In genomic region chr9:137129456-137130175, GRCh38 we compare ENCODE assay signal across 1 cellular context.
TF ChIP-seq lines count a peak whose summit lies in the region.

No MANE protein-coding gene starts in this region.

TF ChIP-seq in K562, 482 proteins besides CTCF, POLR2A, EP300 and RAD21 (continued from another document and continues in another):
- TF ChIP-seq PRDM10 (IDR thresholded peaks at IDR 0.05; ENCODE audit: partially characterized antibody), result no peak
- no peak for TF ChIP-seq KLF16 (IDR thresholded peaks at IDR 0.05)
- no peak; the same call in 1 of the 2 replicates for TF ChIP-seq ZNF76 (CRISPR knock-in tag; IDR thresholded peaks at IDR 0.05; ENCODE audit: borderline replicate concordance)
- no peak for TF ChIP-seq CHCHD3 (CRISPR knock-in tag; IDR thresholded peaks at IDR 0.05)
- no peak for TF ChIP-seq PHB (CRISPR knock-in tag; IDR thresholded peaks at IDR 0.05)
- no peak for TF ChIP-seq FUS (optimal IDR thresholded peaks at IDR 0.05; ENCODE audit: low read depth, low read length)
- TF ChIP-seq L3MBTL2 (IDR thresholded peaks at IDR 0.05), result peak; percentile 67; the same call in 1 of the 2 replicates
- TF ChIP-seq REST (CRISPR knock-in tag; IDR thresholded peaks at IDR 0.05; ENCODE audit: low read depth), result no peak; the same call in 1 of the 2 replicates
- TF ChIP-seq GTF2E2 (tag; IDR thresholded peaks at IDR 0.05), result no peak
- TF ChIP-seq PTBP1 (IDR thresholded peaks at IDR 0.05; ENCODE audit: low read depth, low read length), result no peak
- no peak for TF ChIP-seq ZNF316 (IDR thresholded peaks at IDR 0.05)
- 0 out of 2 replicates have a peak, but pooled peaks have one; percentile 18 for TF ChIP-seq ZBTB17 (CRISPR knock-in tag; IDR thresholded peaks at IDR 0.05)
- TF ChIP-seq CHAMP1 (IDR thresholded peaks at IDR 0.05), result no peak
- no peak for TF ChIP-seq STAG1 (CRISPR knock-in tag; IDR thresholded peaks at IDR 0.05; ENCODE audit: borderline replicate concordance)
- peak; percentile 93 for TF ChIP-seq HDAC3 (IDR thresholded peaks at IDR 0.05; ENCODE audit: borderline replicate concordance, partially characterized antibody)
- TF ChIP-seq LCOR (CRISPR knock-in tag; IDR thresholded peaks at IDR 0.05), result no peak
- no peak for TF ChIP-seq ZNF140 (CRISPR knock-in tag; IDR thresholded peaks at IDR 0.05)
- peak; percentile 98 for TF ChIP-seq MXI1 (IDR thresholded peaks at IDR 0.05; ENCODE audit: low read depth, low read length)
- peak; percentile 76; the same call in 1 of the 2 replicates for TF ChIP-seq KLF6 (CRISPR knock-in tag; IDR thresholded peaks at IDR 0.05; ENCODE audit: borderline replicate concordance)
- TF ChIP-seq SRSF1 (IDR thresholded peaks at IDR 0.05; ENCODE audit: low read depth, low read length), result no peak
- peak; percentile 63; the same call in 1 of the 2 replicates for TF ChIP-seq NKRF (IDR thresholded peaks at IDR 0.05; ENCODE audit: borderline replicate concordance)
- TF ChIP-seq ZNF740 (CRISPR knock-in tag; IDR thresholded peaks at IDR 0.05), result no peak; the same call in 1 of the 2 replicates
- no peak for TF ChIP-seq ZNF740 (tag; IDR thresholded peaks at IDR 0.05)
- no peak for TF ChIP-seq TEAD4 (IDR thresholded peaks at IDR 0.05; ENCODE audit: low read length)
- no peak for TF ChIP-seq TEAD4 (CRISPR knock-in tag; IDR thresholded peaks at IDR 0.05; ENCODE audit: borderline replicate concordance)
- TF ChIP-seq BCL6 (CRISPR knock-in tag; IDR thresholded peaks at IDR 0.05), result no peak
- TF ChIP-seq ZZZ3 (IDR thresholded peaks at IDR 0.05), result no peak
- no peak for TF ChIP-seq TEAD2 (tag; IDR thresholded peaks at IDR 0.05)
- no peak; the same call in 1 of the 2 replicates for TF ChIP-seq GABPA (tag; conservative IDR thresholded peaks at IDR 0.05; ENCODE audit: low read depth)
- TF ChIP-seq ELF2 (CRISPR knock-in tag; IDR thresholded peaks at IDR 0.05), result no peak
- no peak for TF ChIP-seq ZSCAN32 (CRISPR knock-in tag; IDR thresholded peaks at IDR 0.05)
- TF ChIP-seq HIVEP1 (CRISPR knock-in tag; IDR thresholded peaks at IDR 0.05), result no peak
- TF ChIP-seq HMGN3 (IDR thresholded peaks at IDR 0.05; ENCODE audit: borderline replicate concordance, extremely low read depth, insufficient read length, low read depth, low read length), result peak; percentile 87
- TF ChIP-seq FOXP1 (CRISPR knock-in tag; IDR thresholded peaks at IDR 0.05), result no peak
- TF ChIP-seq GMEB1 (CRISPR knock-in tag; IDR thresholded peaks at IDR 0.05), result peak; percentile 97
- TF ChIP-seq ATF7 (IDR thresholded peaks at IDR 0.05), result peak; percentile 53; the same call in 1 of the 2 replicates
- TF ChIP-seq ZHX1 (conservative IDR thresholded peaks at IDR 0.05; ENCODE audit: low read length), result peak; percentile 55; the same call in 1 of the 2 replicates
- TF ChIP-seq NR2C2 (CRISPR knock-in tag; IDR thresholded peaks at IDR 0.05), result peak; percentile 3; the same call in 1 of the 2 replicates
- peak; percentile 65; the same call in 1 of the 2 replicates for TF ChIP-seq NR2C2 (tag; IDR thresholded peaks at IDR 0.05)
- 0 out of 2 replicates have a peak, but pooled peaks have one; percentile 29 for TF ChIP-seq MTA3 (IDR thresholded peaks at IDR 0.05; ENCODE audit: borderline replicate concordance)
- TF ChIP-seq ZNF639 (CRISPR knock-in tag; conservative IDR thresholded peaks at IDR 0.05 in 1 of 2, IDR thresholded peaks at IDR 0.05 in 1 of 2), result 0 out of 4 replicates have a peak, but pooled peaks of 1 of the 2 experiments have one; percentile 22
- no peak for TF ChIP-seq ADNP (tag; IDR thresholded peaks at IDR 0.05)
- TF ChIP-seq RNF2 (IDR thresholded peaks at IDR 0.05), result no peak
- no peak for TF ChIP-seq THRAP3 (IDR thresholded peaks at IDR 0.05; ENCODE audit: borderline replicate concordance)
- TF ChIP-seq NR1H2 (CRISPR knock-in tag; IDR thresholded peaks at IDR 0.05), result no peak
- TF ChIP-seq MAX (CRISPR knock-in tag; IDR thresholded peaks at IDR 0.05), result peak; percentile 91
- no peak for TF ChIP-seq HES1 (IDR thresholded peaks at IDR 0.05; ENCODE audit: low read depth)
